In the genomic region with DNA sequence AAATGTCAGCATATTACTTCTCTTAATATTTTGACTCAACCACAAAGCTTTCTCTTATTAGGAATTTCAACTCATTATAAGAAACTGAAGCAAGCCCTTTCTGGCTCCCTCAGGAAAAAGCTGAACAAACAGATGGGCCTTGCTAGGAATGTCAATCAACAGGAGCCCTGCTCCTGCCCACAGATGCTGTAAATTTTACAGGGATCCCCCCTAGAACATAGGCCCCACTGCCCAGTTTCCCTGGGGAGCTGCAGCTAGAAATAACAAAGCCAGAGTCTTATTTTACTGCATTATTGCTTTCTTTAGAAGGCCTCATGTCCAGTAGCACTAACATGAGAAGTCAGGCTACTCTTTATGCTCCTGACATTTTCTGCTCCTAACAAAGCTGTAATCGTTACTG, we compare ENCODE assay signal across 24 cellular contexts.
"Had no signal": no experiment of that assay in that cellular context is flagged by ENCODE, and none has a peak within 500 bp of the region (broad histone marks: within the 10 kb centered on the region; RNA-seq: fewer than 3 reads in every experiment).

No MANE protein-coding gene starts in this region.

- H3K79me2 ChIP-seq: parathyroid adenoma had no signal

- H3K4me1 ChIP-seq: gastrocnemius medialis, lower lobe of right lung, neural progenitor cell had no signal

- FAIRE-seq: TTC549 had no signal

- H3K36me3 Mint-ChIP-seq: activated naive CD8-positive, alpha-beta T cell; mesothelial cell of epicardium; neural progenitor cell had no signal

- H3K36me3 ChIP-seq: gastrocnemius medialis, heart right ventricle, lower lobe of right lung, neural progenitor cell, suprapubic skin, upper lobe of left lung had no signal

- H3K4me1 Mint-ChIP-seq: activated CD4-positive, alpha-beta T cell treated with anti-CD3 and anti-CD28 coated beads, Interleukin-2, amount 10 ng/mL, durations not matched to agents 7 days and 5 days had no signal

- H3K27ac Mint-ChIP-seq: activated CD4-positive, alpha-beta T cell treated with anti-CD3 and anti-CD28 coated beads, Interleukin-2, amount 10 ng/mL, durations not matched to agents 7 days and 5 days; activated naive CD8-positive, alpha-beta T cell; mesothelial cell of epicardium; neural progenitor cell had no signal

- H3K27ac ChIP-seq: body of pancreas, gastrocnemius medialis, heart right ventricle, lower lobe of right lung, neural progenitor cell, parathyroid adenoma, suprapubic skin, upper lobe of left lung had no signal

- ATAC-seq: body of pancreas, gastrocnemius medialis, heart right ventricle, left cardiac atrium, lower lobe of right lung had no signal

- H3K4me3 Mint-ChIP-seq: activated CD4-positive, alpha-beta T cell treated with anti-CD3 and anti-CD28 coated beads, Interleukin-2, amount 10 ng/mL, durations not matched to agents 7 days and 5 days; activated naive CD8-positive, alpha-beta T cell; mesothelial cell of epicardium; neural progenitor cell had no signal

- H3K9me3 ChIP-seq: body of pancreas, gastrocnemius medialis, heart right ventricle, lower lobe of right lung, suprapubic skin, upper lobe of left lung had no signal

- H3K9me3 Mint-ChIP-seq: activated CD4-positive, alpha-beta T cell treated with anti-CD3 and anti-CD28 coated beads, Interleukin-2, amount 10 ng/mL, durations not matched to agents 7 days and 5 days; neural progenitor cell had no signal

- H3K27me3 ChIP-seq: body of pancreas, gastrocnemius medialis, heart right ventricle, neural progenitor cell, suprapubic skin, upper lobe of left lung had no signal

- H2AFZ ChIP-seq: neural progenitor cell, parathyroid adenoma had no signal

- DNase-seq: activated CD4-positive, alpha-beta T cell treated with anti-CD3 and anti-CD28 coated beads, Interleukin-2, amount 10 ng/mL, durations not matched to agents 7 days and 5 days; activated CD4-positive, CD25-positive, alpha-beta regulatory T cell; activated CD8-positive, alpha-beta memory T cell treated with anti-CD3 and anti-CD28 coated beads for 24 hours; activated gamma-delta T cell treated with Interleukin-2 at 50 U/mL for 16 hours; amygdala; body of pancreas; central memory CD4-positive, alpha-beta T cell; cortex of kidney; effector memory CD4-positive, alpha-beta T cell; gastrocnemius medialis; heart right ventricle; left cardiac atrium; lower lobe of right lung; stimulated activated CD4-positive, alpha-beta T cell treated with anti-CD3 and anti-CD28 coated beads, Interleukin-4, amount 100 ng/mL, for 4 hours; stimulated activated CD8-positive, alpha-beta memory T cell treated with anti-CD3 and anti-CD28 coated beads, Interleukin-4, amount 100 ng/mL, for 48 hours; stimulated activated naive CD8-positive, alpha-beta T cell treated with anti-CD3 and anti-CD28 coated beads, Interleukin-15, Interleukin-2, amounts not matched to agents 100 U/mL and 50 U/mL, for 24 hours; upper lobe of left lung had no signal

- H3K4me2 ChIP-seq: neural progenitor cell had no signal

- H3K9ac ChIP-seq: neural progenitor cell, parathyroid adenoma had no signal

- H3K4me3 ChIP-seq: body of pancreas, gastrocnemius medialis, heart right ventricle, lower lobe of right lung, neural progenitor cell, skin epidermis, suprapubic skin, upper lobe of left lung had no signal
